1 cellular context compared by ENCODE assay signal in genomic region chr5:160418561-160419457, GRCh38.
TF ChIP-seq lines count a peak whose summit lies in the region.

SLU7 (minus strand) TSS chr5:160419081; CDS start chr5:160415294, 3,787 bp downstream.

TF ChIP-seq in HepG2, 621 proteins besides CTCF, POLR2A, EP300 and RAD21 (continued from another document):
- no peak for TF ChIP-seq DZIP1 (CRISPR knock-in tag; IDR thresholded peaks at IDR 0.05)
- TF ChIP-seq ZNF468 (CRISPR knock-in tag; IDR thresholded peaks at IDR 0.05): no peak
- TF ChIP-seq KMT2B (CRISPR knock-in tag; IDR thresholded peaks at IDR 0.05): peak; percentile 91
- no peak for TF ChIP-seq ZNF670 (CRISPR knock-in tag; IDR thresholded peaks at IDR 0.05; ENCODE audit: borderline replicate concordance)
- no peak for TF ChIP-seq HBP1 (CRISPR knock-in tag; IDR thresholded peaks at IDR 0.05; ENCODE audit: low read depth)
- TF ChIP-seq NAIF1 (CRISPR knock-in tag; IDR thresholded peaks at IDR 0.05; ENCODE audit: borderline replicate concordance): 0 out of 2 replicates have a peak, but pooled peaks have one; percentile 7
- no peak for TF ChIP-seq ZNF230 (CRISPR knock-in tag; IDR thresholded peaks at IDR 0.05)
- no peak for TF ChIP-seq ATF6 (CRISPR knock-in tag; conservative IDR thresholded peaks at IDR 0.05)
- TF ChIP-seq ARHGAP35 (CRISPR knock-in tag; IDR thresholded peaks at IDR 0.05; ENCODE audit: borderline replicate concordance): 0 out of 2 replicates have a peak, but pooled peaks have one; percentile 29
- TF ChIP-seq SUZ12 (IDR thresholded peaks at IDR 0.05; ENCODE audit: low read depth, low read length): no peak
- TF ChIP-seq ZNF747 (CRISPR knock-in tag; IDR thresholded peaks at IDR 0.05; ENCODE audit: borderline replicate concordance): peak; percentile 53; the same call in 1 of the 2 replicates
- peak; percentile 71; the same call in 1 of the 2 replicates for TF ChIP-seq ZNF788 (CRISPR knock-in tag; IDR thresholded peaks at IDR 0.05; ENCODE audit: borderline replicate concordance)
- no peak for TF ChIP-seq ZNF672 (CRISPR knock-in tag; IDR thresholded peaks at IDR 0.05)
- TF ChIP-seq AKAP8 (CRISPR knock-in tag; IDR thresholded peaks at IDR 0.05): 0 out of 2 replicates have a peak, but pooled peaks have one; percentile 53
- TF ChIP-seq THRA (CRISPR knock-in tag; IDR thresholded peaks at IDR 0.05; ENCODE audit: borderline replicate concordance): no peak
- no peak for TF ChIP-seq ZNF644 (CRISPR knock-in tag; IDR thresholded peaks at IDR 0.05; ENCODE audit: low read depth)
- no peak for TF ChIP-seq ZNF749 (CRISPR knock-in tag; IDR thresholded peaks at IDR 0.05; ENCODE audit: borderline replicate concordance)
- no peak for TF ChIP-seq ZNF768 (CRISPR knock-in tag; IDR thresholded peaks at IDR 0.05)
- no peak for TF ChIP-seq ZNF770 (CRISPR knock-in tag; IDR thresholded peaks at IDR 0.05)
TF ChIP-seq in HepG2: peak in this region for 124.
